Comparison of ENCODE assay signal across 8 cellular contexts in genomic region chr5:98839469-98840383, GRCh38.
A peak's percentile ranks its signal among the peaks of the same experiment; 100 is the strongest.
DNase-seq lines count a peak whose midpoint lies in the region; ATAC-seq, FAIRE-seq and TF ChIP-seq lines count a peak whose summit lies in the region.

No MANE protein-coding gene starts in this region.

- no peak overlapping the region for H3K27ac ChIP-seq in liver (ENCODE audit: low read depth in 1 of 2, low read length in 2 of 2)

- H3K4me1 ChIP-seq in liver (ENCODE audit: control insufficient read depth in 4 of 4, insufficient read depth in 4 of 4, low read length in 3 of 4): peaks cover 0 to 2% (median 0%) of the 10 kb centered on the region in 4 donors

- H3K4me3 ChIP-seq in GM12864 (ENCODE audit: low read depth, low read length) (no peak overlapping the region), liver (ENCODE audit: low read depth in 1 of 3, low read length in 3 of 3) (peak overlapping the region in 1 of 3 donors; percentile 31)

- no peak overlapping the region for H3K27ac Mint-ChIP-seq in activated naive CD8-positive, alpha-beta T cell treated with anti-CD3 and anti-CD28 coated beads, Interleukin-2, amount 50 U/mL, for 24 hours

- no peak for TF ChIP-seq POLR2A in H54 (IDR thresholded peaks at IDR 0.05; ENCODE audit: low read depth, low read length)

- H3K9me3 ChIP-seq in liver (ENCODE audit: control insufficient read depth in 4 of 4, low read length in 3 of 4): peaks cover 0 to 6% (median under 1%) of the 10 kb centered on the region in 4 donors

- TF ChIP-seq CTCF in GM12864 (IDR thresholded peaks at IDR 0.05; ENCODE audit: low read depth, low read length, missing control alignments) (peak; percentile 19), liver (IDR thresholded peaks at IDR 0.05; ENCODE audit: low read depth, low read length, missing input control) (no peak)

- H3K36me3 ChIP-seq in liver (ENCODE audit: control insufficient read depth in 4 of 4, insufficient read depth in 3 of 4, low read depth in 1 of 4, low read length in 3 of 4): no peaks in the 10 kb centered on the region

- H3K27me3 ChIP-seq in liver (ENCODE audit: control insufficient read depth in 4 of 4, insufficient read depth in 4 of 4, low read length in 3 of 4): no peaks in the 10 kb centered on the region

- TF ChIP-seq RAD21 in liver (IDR thresholded peaks at IDR 0.05): peak; percentile 8 to 37

- no peak for FAIRE-seq in H54 (lab: Jason Lieb, UNC)

- peaks cover 4% of the 10 kb centered on the region for H3K9me3 Mint-ChIP-seq in activated naive CD8-positive, alpha-beta T cell treated with anti-CD3 and anti-CD28 coated beads, Interleukin-2, amount 50 U/mL, for 24 hours

- H3K9ac ChIP-seq in liver (ENCODE audit: low read depth in 1 of 2, low read length in 2 of 2): no peak overlapping the region

- H3K36me3 Mint-ChIP-seq in activated naive CD8-positive, alpha-beta T cell treated with anti-CD3 and anti-CD28 coated beads, Interleukin-2, amount 50 U/mL, for 24 hours (ENCODE audit: low read depth): peaks cover 6% of the 10 kb centered on the region

- ATAC-seq in HG03135 (IDR thresholded peaks at IDR 0.05; ENCODE audit: unreplicated experiment): peak; percentile 61
- no peak for ATAC-seq in activated naive CD8-positive, alpha-beta T cell treated with anti-CD3 and anti-CD28 coated beads, Interleukin-2, amount 50 U/mL, for 24 hours

- peak overlapping the region; percentile 25 for H3K4me3 Mint-ChIP-seq in activated naive CD8-positive, alpha-beta T cell treated with anti-CD3 and anti-CD28 coated beads, Interleukin-2, amount 50 U/mL, for 24 hours

- 37% methylated on average over 42 of the region's 42 CpGs for WGBS in liver

- no peaks in the 10 kb centered on the region for H3K27me3 Mint-ChIP-seq in activated naive CD8-positive, alpha-beta T cell treated with anti-CD3 and anti-CD28 coated beads, Interleukin-2, amount 50 U/mL, for 24 hours

- no peak for DNase-seq in GM12864 (ENCODE audit: low read depth)
- DNase-seq in activated naive CD8-positive, alpha-beta T cell treated with anti-CD3 and anti-CD28 coated beads, Interleukin-2, amount 50 U/mL, for 24 hours: peak; percentile 6
- DNase-seq in H54 (ENCODE audit: insufficient read length, low spot score): no peak
- DNase-seq in NCI-H2081 (lab: John Stamatoyannopoulos, UW): no peak
- no peak for DNase-seq in occipital lobe (lab: John Stamatoyannopoulos, UW)
- no peak for DNase-seq in activated CD8-positive, alpha-beta memory T cell treated with anti-CD3 and anti-CD28 coated beads for 24 hours

- H3K4me1 Mint-ChIP-seq in activated naive CD8-positive, alpha-beta T cell treated with anti-CD3 and anti-CD28 coated beads, Interleukin-2, amount 50 U/mL, for 24 hours: no peaks in the 10 kb centered on the region

TF ChIP-seq in liver, 16 proteins besides CTCF, POLR2A, EP300 and RAD21:
- TF ChIP-seq ZBTB33 (IDR thresholded peaks at IDR 0.05): no peak
- TF ChIP-seq FOXA1 (IDR thresholded peaks at IDR 0.05): no peak
- TF ChIP-seq ATF3 (IDR thresholded peaks at IDR 0.05): no peak
- TF ChIP-seq MAX (IDR thresholded peaks at IDR 0.05): no peak
- TF ChIP-seq REST (IDR thresholded peaks at IDR 0.05): no peak
- TF ChIP-seq EGR1 (IDR thresholded peaks at IDR 0.05; ENCODE audit: low read depth in 2 of 2): no peak
